23 cellular contexts compared by ENCODE assay signal in the genomic region with DNA sequence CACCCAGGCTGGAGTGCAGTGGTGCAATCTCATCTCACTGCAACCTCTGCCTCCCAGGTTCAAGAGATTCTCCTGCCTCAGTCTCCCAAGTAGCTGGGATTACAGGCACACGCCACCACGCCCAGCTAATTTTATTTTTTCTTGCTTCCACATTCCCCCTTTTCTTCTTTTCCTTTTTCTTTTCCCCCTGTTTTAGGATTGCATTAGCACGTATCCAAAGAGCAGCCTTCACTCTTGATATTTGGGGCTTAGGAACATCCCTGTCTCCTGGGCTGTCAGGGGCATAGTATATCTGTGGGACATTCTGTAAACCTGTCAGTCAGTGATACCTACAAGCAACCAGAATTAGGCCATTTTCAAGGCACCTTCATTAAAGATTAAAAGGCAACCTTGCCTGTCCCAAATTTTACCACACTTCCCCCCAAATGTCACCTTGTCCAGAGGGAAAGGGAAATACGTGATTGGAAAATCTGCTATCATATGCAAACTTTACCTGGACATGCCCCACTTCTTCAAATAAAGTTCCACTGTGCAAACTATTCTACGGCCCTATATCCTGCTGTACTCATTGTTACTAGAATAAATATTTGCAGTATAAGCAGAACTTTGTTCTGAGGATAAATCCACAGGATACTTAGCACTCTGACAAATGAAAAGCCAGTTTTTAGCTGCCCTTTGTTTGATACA.
A peak's percentile ranks its signal among the peaks of the same experiment; 100 is the strongest.
DNase-seq lines count a peak whose midpoint lies in the region; ATAC-seq and TF ChIP-seq lines count a peak whose summit lies in the region.
"Had no signal": no experiment of that assay in that cellular context is flagged by ENCODE, and none has a peak within 500 bp of the region (broad histone marks: within the 10 kb centered on the region; RNA-seq: fewer than 3 reads in every experiment).

No MANE protein-coding gene starts in this region.

- no peaks in the 10 kb centered on the region for H3K4me1 ChIP-seq in mammary epithelial cell (ENCODE audit: insufficient read depth, low read length)
- H3K4me1 ChIP-seq in mucosa of descending colon (ENCODE audit: low read depth), result peaks cover 22% of the 10 kb centered on the region
- H3K4me1 ChIP-seq in transverse colon, result peaks cover 15 to 38% (median 28%) of the 10 kb centered on the region in 4 donors
- H3K4me1 ChIP-seq in foreskin keratinocyte, result peaks cover 8% of the 10 kb centered on the region
- H3K4me1 ChIP-seq: uterus had no signal

- intact Hi-C loops in mammary epithelial cell (cut with micrococcal nuclease) (loop anchor here (2.0 kb wide), 1 partner anchor 87 kb away; no protein-coding TSS in a partner anchor), mucosa of descending colon (cut with DNase I, micrococcal nuclease) (no loop called here), transverse colon (cut with DNase I; ENCODE audit: low total_unique reads) (no loop called here)

- H3K4me1 Mint-ChIP-seq in activated naive CD4-positive, alpha-beta T cell treated with anti-CD3 and anti-CD28 coated beads, Interleukin-2, amount 50 U/mL, for 24 hours, result no peaks in the 10 kb centered on the region
- H3K4me1 Mint-ChIP-seq: memory B cell had no signal

- no peak for TF ChIP-seq POLR2A in transverse colon (IDR thresholded peaks at IDR 0.05)

- ATAC-seq in mucosa of descending colon, result peak; percentile 85
- ATAC-seq in foreskin keratinocyte, result no peak
- ATAC-seq: stimulated activated naive CD8-positive, alpha-beta T cell treated with anti-CD3 and anti-CD28 coated beads, Interleukin-15, Interleukin-2, amounts not matched to agents 100 U/mL and 50 U/mL, for 24 hours had no signal

- no peaks in the 10 kb centered on the region for H3K36me3 ChIP-seq in mammary epithelial cell (ENCODE audit: insufficient read depth, low read length)
- no peaks in the 10 kb centered on the region for H3K36me3 ChIP-seq in mucosa of descending colon (ENCODE audit: low read depth)
- H3K36me3 ChIP-seq in transverse colon, result no peaks in the 10 kb centered on the region
- H3K36me3 ChIP-seq: SJSA1, uterus had no signal

- TF ChIP-seq EP300 in transverse colon (IDR thresholded peaks at IDR 0.05; ENCODE audit: low read depth), result no peak

- H3K9me3 ChIP-seq in mammary epithelial cell (replicated peaks; ENCODE audit: insufficient read depth, low read length) (no peaks in the 10 kb centered on the region), mucosa of descending colon (no peaks in the 10 kb centered on the region), transverse colon (no peaks in the 10 kb centered on the region)
- H3K9me3 ChIP-seq: SJSA1, uterus had no signal

- dilution Hi-C loops in mammary epithelial cell (cut with HindIII; ENCODE audit: low sequenced_read_pairs), result no loop called here

- H3K27me3 Mint-ChIP-seq in activated naive CD4-positive, alpha-beta T cell treated with anti-CD3 and anti-CD28 coated beads, Interleukin-2, amount 50 U/mL, for 24 hours, result peaks cover 1% of the 10 kb centered on the region

- H3K9ac ChIP-seq in mammary epithelial cell (ENCODE audit: insufficient read depth, low read length), result no peak overlapping the region

- no peaks in the 10 kb centered on the region for H4K20me1 ChIP-seq in mammary epithelial cell (ENCODE audit: insufficient read depth, low read length)

- no peak for TF ChIP-seq CTCF in mammary epithelial cell (conservative IDR thresholded peaks at IDR 0.05 in 1 of 2, IDR thresholded peaks at IDR 0.05 in 1 of 2; ENCODE audit: extremely low read depth in 1 of 2, insufficient read depth in 1 of 2, low read depth in 1 of 2, low read length in 2 of 2)
- TF ChIP-seq CTCF in mucosa of descending colon (IDR thresholded peaks at IDR 0.05), result no peak
- no peak for TF ChIP-seq CTCF in transverse colon (IDR thresholded peaks at IDR 0.05)
- no peak for TF ChIP-seq CTCF in foreskin keratinocyte (conservative IDR thresholded peaks at IDR 0.05)

- in situ Hi-C loops in mammary epithelial cell (cut with MboI; ENCODE audit: low sequenced_read_pairs in 2 of 2), result loop anchor here in 1 of 2 donors (5.0 kb wide), 1 partner anchor 66 kb away; the partner anchor contains the start of gene ACSL3
- in situ Hi-C loops in transverse colon (cut with MboI; ENCODE audit: low pct_ligation_motif_present in 1 of 4, low pct_unique_long_range_greater_than_20kb in 1 of 4, low sequenced_read_pairs in 3 of 4), result no loop called here

- H3K4me3 ChIP-seq in mammary epithelial cell (replicated peaks in 1 of 3; ENCODE audit: insufficient read depth in 1 of 3, low read depth in 2 of 3, low read length in 3 of 3), result no peak overlapping the region
- H3K4me3 ChIP-seq in mucosa of descending colon, result no peak overlapping the region
- H3K4me3 ChIP-seq in transverse colon, result no peak overlapping the region
- H3K4me3 ChIP-seq: SJSA1, uterus had no signal

- no peak for DNase-seq in activated naive CD4-positive, alpha-beta T cell (lab: John Stamatoyannopoulos, UW)
- no peak for DNase-seq in mammary epithelial cell
- DNase-seq in mucosa of descending colon, result no peak
- no peak for DNase-seq in transverse colon
- DNase-seq in MV-4-11 (lab: John Stamatoyannopoulos, UW), result no peak
- no peak for DNase-seq in foreskin keratinocyte
- DNase-seq in caudate nucleus (lab: John Stamatoyannopoulos, UW), result no peak
- DNase-seq: activated CD4-positive, alpha-beta T cell treated with anti-CD3 and anti-CD28 coated beads for 48 hours; activated gamma-delta T cell treated with Interleukin-2 at 50 U/mL for 16 hours; dermis blood vessel endothelial cell; DND-41; Karpas-422; NCI-H1436; NCI-H2227 treated with DMSO at 0.1 percent for 48 hours; retina; stimulated activated naive CD8-positive, alpha-beta T cell treated with anti-CD3 and anti-CD28 coated beads, Interleukin-15, Interleukin-2, amounts not matched to agents 100 U/mL and 50 U/mL, for 24 hours; uterus had no signal

- no peaks in the 10 kb centered on the region for H3K27me3 ChIP-seq in mammary epithelial cell (ENCODE audit: insufficient read depth, low read length)
- H3K27me3 ChIP-seq in transverse colon, result no peaks in the 10 kb centered on the region
- no peaks in the 10 kb centered on the region for H3K27me3 ChIP-seq in foreskin keratinocyte
- H3K27me3 ChIP-seq: SJSA1, uterus had no signal

- H3K36me3 Mint-ChIP-seq in activated naive CD4-positive, alpha-beta T cell treated with anti-CD3 and anti-CD28 coated beads, Interleukin-2, amount 50 U/mL, for 24 hours, result no peaks in the 10 kb centered on the region
- H3K36me3 Mint-ChIP-seq: memory B cell had no signal

- H2AFZ ChIP-seq in mammary epithelial cell (ENCODE audit: low read depth, low read length), result peak overlapping the region; percentile 18

- no peak overlapping the region for H3K4me2 ChIP-seq in mammary epithelial cell (ENCODE audit: insufficient read depth, low read depth, low read length)

- H3K4me3 Mint-ChIP-seq in activated naive CD4-positive, alpha-beta T cell treated with anti-CD3 and anti-CD28 coated beads, Interleukin-2, amount 50 U/mL, for 24 hours, result no peak overlapping the region
- H3K4me3 Mint-ChIP-seq: memory B cell had no signal

- no TSS peak for BruUV-seq in mammary epithelial cell (replicated peaks; lab: Mats Ljungman, UMichigan)

- 94% methylated on average over 5 of the region's 5 CpGs for WGBS in mammary epithelial cell (ENCODE audit: low coverage, missing lambda C conversion rate)
- 45 to 58% methylated on average over 5 of the region's 5 CpGs for WGBS in transverse colon (ENCODE audit: low coverage in 1 of 2), 2 donors

- CTCF ChIA-PET in mammary epithelial cell (lab: Charles Lee; ENCODE audit: low non-redundant PET), result no interaction called here

- H3K27ac Mint-ChIP-seq in activated naive CD4-positive, alpha-beta T cell treated with anti-CD3 and anti-CD28 coated beads, Interleukin-2, amount 50 U/mL, for 24 hours, result peak overlapping the region; percentile 26
- H3K27ac Mint-ChIP-seq: memory B cell had no signal

- no peaks in the 10 kb centered on the region for H3K9me3 Mint-ChIP-seq in activated naive CD4-positive, alpha-beta T cell treated with anti-CD3 and anti-CD28 coated beads, Interleukin-2, amount 50 U/mL, for 24 hours
- H3K9me3 Mint-ChIP-seq: memory B cell, nephron had no signal

- H3K27ac ChIP-seq in mammary epithelial cell (ENCODE audit: insufficient read depth, low read depth, low read length) (no peak overlapping the region), transverse colon (peak overlapping the region; percentile 47 to 78 (median 54)), foreskin keratinocyte (no peak overlapping the region), caudate nucleus (ENCODE audit: low read depth, low read length) (no peak overlapping the region)
- H3K27ac ChIP-seq: epithelial cell of prostate, HL-60, SJSA1, uterus had no signal

- no peaks in the 10 kb centered on the region for H3K79me2 ChIP-seq in mammary epithelial cell (ENCODE audit: insufficient read depth, low read length)

Comparison
In these comparisons a context has a peak if more than half of its experiments do, and no peak if none do; other contexts are left out.
1. H3K27ac ChIP-seq: peak in transverse colon (4 of 4); none in mammary epithelial cell (single experiment), foreskin keratinocyte (single experiment) and caudate nucleus (single experiment).